ENCODE assay signal across 24 cellular contexts in genomic region chr4:115668396-115668795, GRCh38.
"Had no signal": no experiment of that assay in that cellular context is flagged by ENCODE, and none has a peak within 500 bp of the region (broad histone marks: within the 10 kb centered on the region; RNA-seq: fewer than 3 reads in every experiment).

No MANE protein-coding gene starts in this region.

- H3K36me3 ChIP-seq: colonic mucosa, esophagus muscularis mucosa, esophagus squamous epithelium, gastrocnemius medialis, gastroesophageal sphincter, heart left ventricle, heart right ventricle had no signal

- H3K27me3 ChIP-seq: colonic mucosa, esophagus muscularis mucosa, esophagus squamous epithelium, foreskin keratinocyte, gastrocnemius medialis, gastroesophageal sphincter, heart left ventricle, heart right ventricle had no signal

- H3K4me3 Mint-ChIP-seq: dendritic cell treated with granulocyte-macrophage colony-stimulating factor and Interleukin-4, amounts not matched to agents 40 ng/mL and 50 ng/mL, for 4 days; effector memory CD8-positive, alpha-beta T cell; endodermal cell had no signal

- H3K4me1 Mint-ChIP-seq: endodermal cell had no signal

- H3K9me3 Mint-ChIP-seq: dendritic cell treated with granulocyte-macrophage colony-stimulating factor and Interleukin-4, amounts not matched to agents 40 ng/mL and 50 ng/mL, for 4 days; endodermal cell had no signal

- H3K4me3 ChIP-seq: colonic mucosa, coronary artery, dorsolateral prefrontal cortex, esophagus muscularis mucosa, esophagus squamous epithelium, gastrocnemius medialis, gastroesophageal sphincter, heart left ventricle, heart right ventricle had no signal

- H3K27ac ChIP-seq: colonic mucosa, coronary artery, dorsolateral prefrontal cortex, epithelial cell of prostate, esophagus muscularis mucosa, esophagus squamous epithelium, foreskin keratinocyte, gastrocnemius medialis, gastroesophageal sphincter, heart left ventricle, heart right ventricle had no signal

- H3K27ac Mint-ChIP-seq: dendritic cell treated with granulocyte-macrophage colony-stimulating factor and Interleukin-4, amounts not matched to agents 40 ng/mL and 50 ng/mL, for 4 days; effector memory CD8-positive, alpha-beta T cell; endodermal cell had no signal

- H3K4me1 ChIP-seq: colonic mucosa, esophagus muscularis mucosa, esophagus squamous epithelium, foreskin keratinocyte, gastrocnemius medialis, gastroesophageal sphincter, heart left ventricle, heart right ventricle had no signal

- H3K27me3 Mint-ChIP-seq: dendritic cell treated with granulocyte-macrophage colony-stimulating factor and Interleukin-4, amounts not matched to agents 40 ng/mL and 50 ng/mL, for 4 days; effector memory CD8-positive, alpha-beta T cell had no signal

- DNase-seq: colonic mucosa; cortex of kidney; dermis blood vessel endothelial cell; dorsolateral prefrontal cortex; effector CD4-positive, alpha-beta T cell; effector CD8-positive, alpha-beta T cell; effector memory CD4-positive, alpha-beta T cell; effector memory CD8-positive, alpha-beta T cell; endodermal cell; erythroblast; esophagus squamous epithelium; foreskin fibroblast; foreskin keratinocyte; foreskin melanocyte; gastrocnemius medialis; glutamatergic neuron; head of caudate nucleus; heart left ventricle; heart right ventricle had no signal

- H3K9me3 ChIP-seq: colonic mucosa, esophagus muscularis mucosa, esophagus squamous epithelium, gastrocnemius medialis, gastroesophageal sphincter, heart left ventricle had no signal
